11 cellular contexts compared by ENCODE assay signal in genomic region chr20:34109442-34109841, GRCh38. TPM values are rescaled to one million over a fixed set of nuclear protein-coding genes. Genes with fewer than 3 reads are reported as not detected.
DNase-seq lines count a peak whose midpoint lies in the region; ATAC-seq and TF ChIP-seq lines count a peak whose summit lies in the region.
"Had no signal": no experiment of that assay in that cellular context is flagged by ENCODE, and none has a peak within 500 bp of the region (broad histone marks: within the 10 kb centered on the region; RNA-seq: fewer than 3 reads in every experiment).

No MANE protein-coding gene starts in this region.

- peaks cover 70% of the 10 kb centered on the region for H3K4me1 Mint-ChIP-seq in activated naive CD4-positive, alpha-beta T cell treated with anti-CD3 and anti-CD28 coated beads, Interleukin-2, amount 50 U/mL, for 24 hours
- H3K4me1 Mint-ChIP-seq in T-cell (peaks cover 67 to 72% (median 71%) of the 10 kb centered on the region in 3 donors), endothelial cell (ENCODE audit: unreplicated experiment) (peaks cover 55% of the 10 kb centered on the region)
- peaks cover 35 to 69% of the 10 kb centered on the region in 2 donors for H3K4me1 Mint-ChIP-seq in stimulated activated naive B cell treated with anti-CD40 and anti-IgM and Interleukin-4, amounts not matched to agents 10 μg/mL and 1 μg/mL and 100 μg/mL, for 72 hours

- no peaks in the 10 kb centered on the region for H3K9me3 Mint-ChIP-seq in activated naive CD4-positive, alpha-beta T cell treated with anti-CD3 and anti-CD28 coated beads, Interleukin-2, amount 50 U/mL, for 24 hours
- H3K9me3 Mint-ChIP-seq in T-cell (no peaks in the 10 kb centered on the region), endothelial cell (ENCODE audit: unreplicated experiment) (no peaks in the 10 kb centered on the region)
- H3K9me3 Mint-ChIP-seq in stimulated activated naive B cell treated with anti-CD40 and anti-IgM and Interleukin-4, amounts not matched to agents 10 μg/mL and 1 μg/mL and 100 μg/mL, for 72 hours: no peaks in the 10 kb centered on the region
- H3K9me3 Mint-ChIP-seq: stimulated activated memory B cell treated with anti-CD40 and anti-IgM and Interleukin-4, amounts not matched to agents 10 μg/mL and 1 μg/mL and 100 μg/mL, for 72 hours had no signal

- H3K4me3 Mint-ChIP-seq in activated naive CD4-positive, alpha-beta T cell treated with anti-CD3 and anti-CD28 coated beads, Interleukin-2, amount 50 U/mL, for 24 hours: peak overlapping the region; percentile 79
- H3K4me3 Mint-ChIP-seq in T-cell (peak overlapping the region; percentile 32 to 97 (median 59)), endothelial cell (ENCODE audit: unreplicated experiment) (peak overlapping the region; percentile 75)
- H3K4me3 Mint-ChIP-seq in stimulated activated naive B cell treated with anti-CD40 and anti-IgM and Interleukin-4, amounts not matched to agents 10 μg/mL and 1 μg/mL and 100 μg/mL, for 72 hours: peak overlapping the region in 1 of 2 donors; percentile 32

- no peak for DNase-seq in activated naive CD4-positive, alpha-beta T cell treated with Interleukin-2 at 50 U/mL for 16 hours
- DNase-seq in T-cell (no peak), endothelial cell (ENCODE audit: low spot score) (no peak), SIG-M5 treated with dmso at 0.1 percent for 504 hours (lab: John Stamatoyannopoulos, UW; ENCODE audit: unreplicated experiment) (no peak), KBM-7 (no peak)
- no peak for DNase-seq in stimulated activated naive B cell treated with anti-CD40 and anti-IgM and Interleukin-4, amounts not matched to agents 10 μg/mL and 1 μg/mL and 100 μg/mL, for 72 hours
- DNase-seq: activated CD8-positive, alpha-beta memory T cell treated with anti-CD3 and anti-CD28 coated beads, Interleukin-2, amount 50 U/mL, for 48 hours; T-helper 9 cell had no signal

- ATAC-seq in T-cell (replicated peaks in 1 of 4) (no peak), GM19351 (IDR thresholded peaks at IDR 0.05; ENCODE audit: unreplicated experiment) (no peak)
- ATAC-seq in stimulated activated naive B cell treated with anti-CD40 and anti-IgM and Interleukin-4, amounts not matched to agents 10 μg/mL and 1 μg/mL and 100 μg/mL, for 72 hours (replicated peaks): no peak
- ATAC-seq: stimulated activated memory B cell treated with anti-CD40 and anti-IgM and Interleukin-4, amounts not matched to agents 10 μg/mL and 1 μg/mL and 100 μg/mL, for 72 hours had no signal

- POLR2A ChIA-PET in T-cell (lab: Charles Lee): interaction anchor here in 1 of 2 donors (0.7 kb wide), 1 partner anchor 295 kb away, joined by 5 read pairs; no protein-coding TSS in a partner anchor

- in situ Hi-C loops in KBM-7 (cut with MboI; ENCODE audit: low pct_unique_long_range_greater_than_20kb, low sequenced_read_pairs): no loop called here

- H3K36me3 Mint-ChIP-seq in activated naive CD4-positive, alpha-beta T cell treated with anti-CD3 and anti-CD28 coated beads, Interleukin-2, amount 50 U/mL, for 24 hours: peaks cover 43% of the 10 kb centered on the region
- H3K36me3 Mint-ChIP-seq in T-cell: peaks cover 26% of the 10 kb centered on the region
- peaks cover 27% of the 10 kb centered on the region for H3K36me3 Mint-ChIP-seq in endothelial cell (ENCODE audit: low read depth, unreplicated experiment)
- peaks cover 27 to 43% of the 10 kb centered on the region in 2 donors for H3K36me3 Mint-ChIP-seq in stimulated activated naive B cell treated with anti-CD40 and anti-IgM and Interleukin-4, amounts not matched to agents 10 μg/mL and 1 μg/mL and 100 μg/mL, for 72 hours

- no peaks in the 10 kb centered on the region for H3K27me3 Mint-ChIP-seq in activated naive CD4-positive, alpha-beta T cell treated with anti-CD3 and anti-CD28 coated beads, Interleukin-2, amount 50 U/mL, for 24 hours
- H3K27me3 Mint-ChIP-seq in T-cell (no peaks in the 10 kb centered on the region), endothelial cell (ENCODE audit: unreplicated experiment) (peaks cover 13% of the 10 kb centered on the region)
- H3K27me3 Mint-ChIP-seq in stimulated activated naive B cell treated with anti-CD40 and anti-IgM and Interleukin-4, amounts not matched to agents 10 μg/mL and 1 μg/mL and 100 μg/mL, for 72 hours: no peaks in the 10 kb centered on the region
- H3K27me3 Mint-ChIP-seq: stimulated activated memory B cell treated with anti-CD40 and anti-IgM and Interleukin-4, amounts not matched to agents 10 μg/mL and 1 μg/mL and 100 μg/mL, for 72 hours had no signal

- CTCF ChIA-PET in T-cell (lab: Charles Lee): interaction anchor here (0.6 to 0.7 kb wide), 4 partner anchors 28 to 1127 kb away, joined by 3 to 4 read pairs (median 3); no protein-coding TSS in a partner anchor

- peak overlapping the region; percentile 62 for H3K27ac Mint-ChIP-seq in activated naive CD4-positive, alpha-beta T cell treated with anti-CD3 and anti-CD28 coated beads, Interleukin-2, amount 50 U/mL, for 24 hours
- no peak overlapping the region for H3K27ac Mint-ChIP-seq in T-cell
- peak overlapping the region; percentile 53 for H3K27ac Mint-ChIP-seq in endothelial cell (ENCODE audit: unreplicated experiment)
- H3K27ac Mint-ChIP-seq in stimulated activated naive B cell treated with anti-CD40 and anti-IgM and Interleukin-4, amounts not matched to agents 10 μg/mL and 1 μg/mL and 100 μg/mL, for 72 hours: peak overlapping the region; percentile 42

- no peak for TF ChIP-seq CTCF in endothelial cell (IDR thresholded peaks at IDR 0.05; ENCODE audit: unreplicated experiment)

RNA-seq across cellular contexts. Expression of gene EIF2S2, which starts 2.6 kb away (rescaled TPM):
- total RNA-seq in T-cell (10 to 100 TPM; 20.6 to 54.7 (median 48.9) TPM), endothelial cell (ENCODE audit: unreplicated experiment) (107 TPM)

Comparison
In these comparisons a context has a peak if more than half of its experiments do, and no peak if none do; other contexts are left out.
1. H3K27ac Mint-ChIP-seq: peak in activated naive CD4-positive, alpha-beta T cell treated with anti-CD3 and anti-CD28 coated beads, Interleukin-2, amount 50 U/mL, for 24 hours (single experiment), endothelial cell (single experiment) and stimulated activated naive B cell treated with anti-CD40 and anti-IgM and Interleukin-4, amounts not matched to agents 10 μg/mL and 1 μg/mL and 100 μg/mL, for 72 hours (single experiment); none in T-cell (0 of 2).